Comparison of ENCODE assay signal across 16 cellular contexts in genomic region chr7:105355701-105356100, GRCh38.
"Had no signal": no experiment of that assay in that cellular context is flagged by ENCODE, and none has a peak within 500 bp of the region (broad histone marks: within the 10 kb centered on the region; RNA-seq: fewer than 3 reads in every experiment).

No MANE protein-coding gene starts in this region.

- H3K27me3 ChIP-seq: heart right ventricle, pancreas, stomach had no signal

- DNase-seq: activated CD4-positive, alpha-beta memory T cell treated with anti-CD3 and anti-CD28 coated beads, Interleukin-2, amount 10 ng/mL, durations not matched to agents 7 days and 5 days; activated CD8-positive, alpha-beta memory T cell treated with anti-CD3 and anti-CD28 coated beads, Interleukin-2, amount 50 U/mL, for 48 hours; activated naive CD4-positive, alpha-beta T cell treated with anti-CD3 and anti-CD28 coated beads for 36 hours; cortex of kidney; effector CD8-positive, alpha-beta T cell; heart right ventricle; islet precursor cell; pancreas; retina; stimulated activated CD4-positive, alpha-beta T cell treated with anti-CD3 and anti-CD28 coated beads, Interleukin-15, amount 100 ng/mL, for 24 hours; stimulated activated CD4-positive, alpha-beta T cell treated with anti-CD3 and anti-CD28 coated beads, Interleukin-4, amount 100 ng/mL, for 24 hours; stomach; T-helper 9 cell had no signal

- H3K27me3 Mint-ChIP-seq: activated CD4-positive, alpha-beta memory T cell treated with anti-CD3 and anti-CD28 coated beads, Interleukin-2, amount 10 ng/mL, durations not matched to agents 7 days and 5 days had no signal

- H3K36me3 ChIP-seq: heart right ventricle, pancreas, stomach, thoracic aorta had no signal

- H3K9me3 ChIP-seq: pancreas, stomach, thoracic aorta had no signal

- H3K4me3 ChIP-seq: heart right ventricle, pancreas, stomach, thoracic aorta had no signal

- H3K4me3 Mint-ChIP-seq: activated CD4-positive, alpha-beta memory T cell treated with anti-CD3 and anti-CD28 coated beads, Interleukin-2, amount 10 ng/mL, durations not matched to agents 7 days and 5 days; activated naive CD4-positive, alpha-beta T cell treated with anti-CD3 and anti-CD28 coated beads for 36 hours; neural crest cell had no signal

- ATAC-seq: heart right ventricle, left lobe of liver, pancreas had no signal

- H3K27ac Mint-ChIP-seq: activated naive CD4-positive, alpha-beta T cell treated with anti-CD3 and anti-CD28 coated beads for 36 hours had no signal

- H3K27ac ChIP-seq: heart right ventricle, pancreas, stomach, thoracic aorta had no signal
